9 cellular contexts compared by ENCODE assay signal in the genomic region with DNA sequence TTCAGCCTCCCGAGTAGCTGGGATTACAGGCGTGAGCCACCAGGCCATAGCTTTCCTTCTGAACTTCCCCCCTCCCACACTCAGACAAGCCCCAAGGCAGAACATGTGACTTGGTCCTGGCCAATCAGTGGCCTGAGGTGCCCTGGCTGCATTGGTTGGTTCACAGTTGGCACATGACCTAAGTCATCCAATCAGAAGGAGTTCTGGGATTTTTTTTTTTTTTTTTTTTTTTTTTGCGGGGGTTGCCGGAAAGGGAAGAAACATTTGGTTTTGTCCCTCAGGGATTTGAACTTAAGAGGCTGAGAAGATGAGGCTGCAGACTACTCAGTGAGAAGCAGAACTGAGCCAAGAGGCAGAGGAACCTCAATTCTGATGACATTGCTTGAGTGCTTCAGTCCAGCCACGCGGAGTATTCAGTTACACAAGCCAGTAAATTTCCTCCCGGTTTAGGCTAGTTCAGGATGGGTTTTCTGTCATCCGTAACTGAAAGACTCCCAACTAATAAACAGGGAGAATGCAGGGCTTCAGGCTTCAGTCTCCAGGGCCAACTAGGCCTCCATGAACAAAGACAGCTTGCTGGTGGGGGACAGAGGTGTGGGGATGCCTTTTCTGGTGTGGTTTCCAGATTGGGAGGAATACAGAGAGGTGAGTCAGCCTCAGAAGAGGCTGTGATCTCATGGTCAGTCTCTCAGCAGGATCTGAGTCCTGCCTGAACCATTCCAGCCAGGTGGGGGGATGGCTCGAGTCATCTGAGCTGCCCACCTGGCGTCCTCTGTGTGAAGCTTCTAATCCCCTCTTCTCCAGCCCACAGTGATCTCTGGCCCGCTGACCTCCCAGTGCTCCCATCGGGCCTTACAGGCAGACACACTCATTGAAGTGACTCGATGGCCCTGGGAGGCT. TPM values are rescaled to one million over a fixed set of nuclear protein-coding genes. Genes with fewer than 3 reads are reported as not detected.
DNase-seq lines count a peak whose midpoint lies in the region; ATAC-seq and TF ChIP-seq lines count a peak whose summit lies in the region.
"Had no signal": no experiment of that assay in that cellular context is flagged by ENCODE, and none has a peak within 500 bp of the region (broad histone marks: within the 10 kb centered on the region; RNA-seq: fewer than 3 reads in every experiment).

No MANE protein-coding gene starts in this region.

- H3K9ac ChIP-seq in skeletal muscle tissue (ENCODE audit: low read depth in 1 of 3, low read length in 3 of 3) (no peak overlapping the region), colonic mucosa (ENCODE audit: low read depth in 2 of 2, low read length in 2 of 2) (no peak overlapping the region)

- H3K36me3 ChIP-seq in skeletal muscle tissue (ENCODE audit: control insufficient read depth in 3 of 3, insufficient read depth in 3 of 3, low read length in 3 of 3) (peaks cover 0 to 1% (median under 1%) of the 10 kb centered on the region in 3 donors), colonic mucosa (peaks cover under 1% of the 10 kb centered on the region)

- DNase-seq in Daoy (ENCODE audit: low read depth) (peak; percentile 52), GM19240 (ENCODE audit: insufficient read length, low spot score) (peak; percentile 50), NCI-H2196 (lab: John Stamatoyannopoulos, UW; ENCODE audit: unreplicated experiment) (peak; percentile 53), cerebellar cortex (ENCODE audit: low spot score) (peak; percentile 76), COLO668 (lab: John Stamatoyannopoulos, UW; ENCODE audit: unreplicated experiment) (no peak), colonic mucosa (no peak)

- H3K27me3 ChIP-seq in skeletal muscle tissue (ENCODE audit: control insufficient read depth in 3 of 3, insufficient read depth in 3 of 3, low read length in 3 of 3) (no peaks in the 10 kb centered on the region), colonic mucosa (no peaks in the 10 kb centered on the region)
- H3K27me3 ChIP-seq: foreskin keratinocyte had no signal

- intact Hi-C loops in colonic mucosa (cut with DNase I) = loop anchor here (10.0 kb wide), 1 partner anchor 153 kb away; no protein-coding TSS in a partner anchor

- H3K9me3 ChIP-seq in skeletal muscle tissue (ENCODE audit: control insufficient read depth in 3 of 3, low read length in 3 of 3) (no peaks in the 10 kb centered on the region), colonic mucosa (no peaks in the 10 kb centered on the region)

- no peak for ATAC-seq in HG02970 (IDR thresholded peaks at IDR 0.05; ENCODE audit: low FRiP score, unreplicated experiment)
- ATAC-seq: foreskin keratinocyte had no signal

- no peak for TF ChIP-seq CTCF in colonic mucosa (IDR thresholded peaks at IDR 0.05)

- peaks cover 24 to 43% (median 40%) of the 10 kb centered on the region in 3 donors for H3K4me1 ChIP-seq in skeletal muscle tissue (ENCODE audit: control insufficient read depth in 3 of 3, insufficient read depth in 3 of 3, low read length in 3 of 3)
- peaks cover 1% of the 10 kb centered on the region for H3K4me1 ChIP-seq in colonic mucosa
- H3K4me1 ChIP-seq: foreskin keratinocyte had no signal

- H3K27ac ChIP-seq in skeletal muscle tissue (ENCODE audit: low read depth, low read length) (peak overlapping the region; percentile 72), colonic mucosa (no peak overlapping the region)
- H3K27ac ChIP-seq: foreskin keratinocyte had no signal

- peak overlapping the region in 1 of 3 donors; percentile 2 for H3K4me3 ChIP-seq in skeletal muscle tissue (ENCODE audit: low read length in 3 of 3)
- H3K4me3 ChIP-seq in colonic mucosa = no peak overlapping the region

RNA-seq across cellular contexts. Expression of a gene that starts 9.2 kb away (rescaled TPM):
- total RNA-seq in Daoy (2014; rRNA removed; shearing (Covaris generic)) = 969 and 1,053 TPM in 2 replicates
- total RNA-seq in skeletal muscle tissue (422 TPM), colonic mucosa (1,000 to 10,000 TPM; 1,195 to 1,836 TPM)

Comparison
In these comparisons a context has a peak if more than half of its experiments do, and no peak if none do; other contexts are left out.
1. DNase-seq: peak in Daoy (single experiment), GM19240 (single experiment), NCI-H2196 (single experiment) and cerebellar cortex (single experiment); none in COLO668 (single experiment) and colonic mucosa (single experiment).